In the genomic region with DNA sequence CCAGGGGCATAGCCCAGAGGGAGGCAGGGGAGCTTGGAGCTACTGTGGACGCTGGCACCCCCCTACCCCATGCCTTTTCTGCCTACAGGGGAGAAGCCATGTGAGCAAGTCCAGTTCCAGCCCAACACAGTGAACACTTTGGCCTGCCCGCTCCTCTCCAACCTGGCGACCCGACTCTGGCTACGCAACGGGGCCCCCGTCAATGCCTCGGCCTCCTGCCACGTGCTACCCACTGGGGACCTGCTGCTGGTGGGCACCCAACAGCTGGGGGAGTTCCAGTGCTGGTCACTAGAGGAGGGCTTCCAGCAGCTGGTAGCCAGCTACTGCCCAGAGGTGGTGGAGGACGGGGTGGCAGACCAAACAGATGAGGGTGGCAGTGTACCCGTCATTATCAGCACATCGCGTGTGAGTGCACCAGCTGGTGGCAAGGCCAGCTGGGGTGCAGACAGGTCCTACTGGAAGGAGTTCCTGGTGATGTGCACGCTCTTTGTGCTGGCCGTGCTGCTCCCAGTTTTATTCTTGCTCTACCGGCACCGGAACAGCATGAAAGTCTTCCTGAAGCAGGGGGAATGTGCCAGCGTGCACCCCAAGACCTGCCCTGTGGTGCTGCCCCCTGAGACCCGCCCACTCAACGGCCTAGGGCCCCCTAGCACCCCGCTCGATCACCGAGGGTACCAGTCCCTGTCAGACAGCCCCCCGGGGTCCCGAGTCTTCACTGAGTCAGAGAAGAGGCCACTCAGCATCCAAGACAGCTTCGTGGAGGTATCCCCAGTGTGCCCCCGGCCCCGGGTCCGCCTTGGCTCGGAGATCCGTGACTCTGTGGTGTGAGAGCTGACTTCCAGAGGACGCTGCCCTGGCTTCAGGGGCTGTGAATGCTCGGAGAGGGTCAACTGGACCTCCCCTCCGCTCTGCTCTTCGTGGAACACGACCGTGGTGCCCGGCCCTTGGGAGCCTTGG, we compare ENCODE assay signal across 28 cellular contexts. TPM values are rescaled to one million over a fixed set of nuclear protein-coding genes. Genes with fewer than 3 reads are reported as not detected.
DNase-seq lines count a peak whose midpoint lies in the region; ATAC-seq and TF ChIP-seq lines count a peak whose summit lies in the region.
"Had no signal": no experiment of that assay in that cellular context is flagged by ENCODE, and none has a peak within 500 bp of the region (broad histone marks: within the 10 kb centered on the region; RNA-seq: fewer than 3 reads in every experiment).

No MANE protein-coding gene starts in this region.

- TF ChIP-seq CTCF in activated CD8-positive, alpha-beta T cell treated with anti-CD3 and anti-CD28 coated beads for 36 hours (IDR thresholded peaks at IDR 0.05): no peak
- TF ChIP-seq CTCF in VCaP (conservative IDR thresholded peaks at IDR 0.05) (no peak), transverse colon (IDR thresholded peaks at IDR 0.05) (no peak)

- no peaks in the 10 kb centered on the region for H3K27me3 Mint-ChIP-seq in activated CD8-positive, alpha-beta T cell treated with anti-CD3 and anti-CD28 coated beads for 36 hours
- no peaks in the 10 kb centered on the region for H3K27me3 Mint-ChIP-seq in activated CD8-positive, alpha-beta T cell treated with anti-CD3 and anti-CD28 coated beads, Interleukin-2, amount 10 ng/mL, durations not matched to agents 7 days and 5 days (ENCODE audit: low read depth)
- H3K27me3 Mint-ChIP-seq in memory B cell: no peaks in the 10 kb centered on the region

- TF ChIP-seq EP300 in transverse colon (IDR thresholded peaks at IDR 0.05; ENCODE audit: low read depth): no peak

- H3K4me3 ChIP-seq in transverse colon: no peak overlapping the region
- H3K4me3 ChIP-seq: mucosa of descending colon, right lobe of liver, testis, vagina had no signal

- H3K27ac Mint-ChIP-seq in activated CD8-positive, alpha-beta T cell treated with anti-CD3 and anti-CD28 coated beads for 36 hours: peak overlapping the region; percentile 94
- no peak overlapping the region for H3K27ac Mint-ChIP-seq in activated CD8-positive, alpha-beta T cell treated with anti-CD3 and anti-CD28 coated beads, Interleukin-2, amount 10 ng/mL, durations not matched to agents 7 days and 5 days
- H3K27ac Mint-ChIP-seq in memory B cell: peak overlapping the region; percentile 20
- no peak overlapping the region for H3K27ac Mint-ChIP-seq in stimulated activated effector memory CD8-positive, alpha-beta T cell treated with anti-CD3 and anti-CD28 coated beads, Interleukin-12 subunit alpha, Interleukin-12 subunit beta, amount 100 ng/mL, for 72 hours

- WGBS in transverse colon (ENCODE audit: low coverage in 1 of 2), 2 donors: 86% methylated on average over 32 of the region's 38 CpGs; no CpG with 5 or more reads in 1 of the 2 donors

- H3K9me3 Mint-ChIP-seq in activated CD8-positive, alpha-beta T cell treated with anti-CD3 and anti-CD28 coated beads for 36 hours: no peaks in the 10 kb centered on the region
- H3K9me3 Mint-ChIP-seq in activated CD8-positive, alpha-beta T cell treated with anti-CD3 and anti-CD28 coated beads, Interleukin-2, amount 10 ng/mL, durations not matched to agents 7 days and 5 days (ENCODE audit: insufficient read depth): no peaks in the 10 kb centered on the region
- H3K9me3 Mint-ChIP-seq in memory B cell: no peaks in the 10 kb centered on the region
- no peaks in the 10 kb centered on the region for H3K9me3 Mint-ChIP-seq in stimulated activated effector memory CD8-positive, alpha-beta T cell treated with anti-CD3 and anti-CD28 coated beads, Interleukin-12 subunit alpha, Interleukin-12 subunit beta, amount 100 ng/mL, for 72 hours
- H3K9me3 Mint-ChIP-seq: neural crest cell had no signal

- TF ChIP-seq POLR2A in transverse colon (IDR thresholded peaks at IDR 0.05): no peak
- TF ChIP-seq POLR2A in erythroblast (IDR thresholded peaks at IDR 0.05; ENCODE audit: low read length): no peak

- no peak for ATAC-seq in activated CD8-positive, alpha-beta T cell treated with anti-CD3 and anti-CD28 coated beads for 36 hours
- no peak for ATAC-seq in activated CD8-positive, alpha-beta T cell treated with anti-CD3 and anti-CD28 coated beads, Interleukin-2, amount 10 ng/mL, durations not matched to agents 7 days and 5 days
- ATAC-seq in memory B cell (ENCODE audit: low read depth): no peak
- no peak for ATAC-seq in stimulated activated effector memory CD8-positive, alpha-beta T cell treated with anti-CD3 and anti-CD28 coated beads, Interleukin-12 subunit alpha, Interleukin-12 subunit beta, amount 100 ng/mL, for 72 hours
- ATAC-seq: mucosa of descending colon, right lobe of liver had no signal

- DNase-seq in activated CD8-positive, alpha-beta T cell treated with anti-CD3 and anti-CD28 coated beads for 36 hours: no peak
- no peak for DNase-seq in activated CD8-positive, alpha-beta T cell treated with anti-CD3 and anti-CD28 coated beads, Interleukin-2, amount 10 ng/mL, durations not matched to agents 7 days and 5 days
- no peak for DNase-seq in memory B cell (ENCODE audit: low spot score in 2 of 2)
- no peak for DNase-seq in transverse colon
- no peak for DNase-seq in stimulated activated effector memory CD8-positive, alpha-beta T cell treated with anti-CD3 and anti-CD28 coated beads, Interleukin-12 subunit alpha, Interleukin-12 subunit beta, amount 100 ng/mL, for 72 hours (ENCODE audit: low spot score in 2 of 2)
- no peak for DNase-seq in NCI-H2107 (lab: John Stamatoyannopoulos, UW)
- DNase-seq in erythroblast (lab: John Stamatoyannopoulos, UW): no peak
- DNase-seq: activated CD4-positive, CD25-positive, alpha-beta regulatory T cell treated with anti-CD3 and anti-CD28 coated beads, Interleukin-2, amount 50 U/mL, for 72 hours; activated CD8-positive, alpha-beta memory T cell treated with anti-CD3 and anti-CD28 coated beads for 24 hours; activated T-cell treated with anti-CD3 and anti-CD28 coated beads, Interleukin-2, amount 50 U/mL, for 1 hour; COR-L47; DMS79; GDM1; kidney; NCI-H1092 treated with DMSO at 0.1 percent for 48 hours; NCI-H187 treated with DMSO at 0.1 percent for 48 hours; NCI-H69; stimulated activated naive CD4-positive, alpha-beta T cell treated with Interleukin-2 at 50 U/mL for 16 hours; testis had no signal

- POLR2A ChIA-PET in activated CD8-positive, alpha-beta T cell treated with anti-CD3 and anti-CD28 coated beads for 36 hours (lab: Charles Lee): no interaction called here
- POLR2A ChIA-PET in activated CD8-positive, alpha-beta T cell treated with anti-CD3 and anti-CD28 coated beads, Interleukin-2, amount 10 ng/mL, durations not matched to agents 7 days and 5 days (lab: Charles Lee): interaction anchor here (1.1 kb wide), 1 partner anchor 10 kb away, joined by 3 read pairs; no protein-coding TSS in a partner anchor

- peak overlapping the region; percentile 84 for H3K27ac ChIP-seq in VCaP
- H3K27ac ChIP-seq in transverse colon: peak overlapping the region in 3 of 4 donors; percentile 90 to 97 (median 95)
- H3K27ac ChIP-seq: 22Rv1, right lobe of liver, testis, vagina had no signal

- peaks cover 0 to 53% (median 13%) of the 10 kb centered on the region in 4 donors for H3K36me3 ChIP-seq in transverse colon

- CTCF ChIA-PET in activated CD8-positive, alpha-beta T cell treated with anti-CD3 and anti-CD28 coated beads for 36 hours (lab: Charles Lee): interaction anchor here (0.8 to 0.9 kb wide), 3 partner anchors 13 to 93 kb away, joined by 3 read pairs; no protein-coding TSS in a partner anchor
- CTCF ChIA-PET in activated CD8-positive, alpha-beta T cell treated with anti-CD3 and anti-CD28 coated beads, Interleukin-2, amount 10 ng/mL, durations not matched to agents 7 days and 5 days (lab: Charles Lee): no interaction called here

- H3K4me1 ChIP-seq in transverse colon: peaks cover 23 to 43% (median 36%) of the 10 kb centered on the region in 4 donors

- peaks cover 35% of the 10 kb centered on the region for H3K36me3 Mint-ChIP-seq in activated CD8-positive, alpha-beta T cell treated with anti-CD3 and anti-CD28 coated beads for 36 hours (ENCODE audit: low read depth)
- peaks cover 31% of the 10 kb centered on the region for H3K36me3 Mint-ChIP-seq in activated CD8-positive, alpha-beta T cell treated with anti-CD3 and anti-CD28 coated beads, Interleukin-2, amount 10 ng/mL, durations not matched to agents 7 days and 5 days (ENCODE audit: low read depth)
- peaks cover 22% of the 10 kb centered on the region for H3K36me3 Mint-ChIP-seq in memory B cell
- peaks cover 58% of the 10 kb centered on the region for H3K36me3 Mint-ChIP-seq in stimulated activated effector memory CD8-positive, alpha-beta T cell treated with anti-CD3 and anti-CD28 coated beads, Interleukin-12 subunit alpha, Interleukin-12 subunit beta, amount 100 ng/mL, for 72 hours

- intact Hi-C loops in activated CD8-positive, alpha-beta T cell treated with anti-CD3 and anti-CD28 coated beads for 36 hours (cut with micrococcal nuclease): no loop called here
- intact Hi-C loops in transverse colon (cut with DNase I; ENCODE audit: low total_unique reads): loop anchor here (10.0 kb wide), 1 partner anchor 473 kb away; a partner anchor contains a TSS

- no peaks in the 10 kb centered on the region for H3K9me3 ChIP-seq in transverse colon
- H3K9me3 ChIP-seq: mucosa of descending colon, right lobe of liver, testis, vagina had no signal

- in situ Hi-C loops in transverse colon (cut with MboI; ENCODE audit: low pct_ligation_motif_present in 1 of 4, low pct_unique_long_range_greater_than_20kb in 1 of 4, low sequenced_read_pairs in 3 of 4): no loop called here

- peaks cover 37% of the 10 kb centered on the region for H3K4me1 Mint-ChIP-seq in activated CD8-positive, alpha-beta T cell treated with anti-CD3 and anti-CD28 coated beads for 36 hours (ENCODE audit: low read depth)
- peaks cover 40% of the 10 kb centered on the region for H3K4me1 Mint-ChIP-seq in activated CD8-positive, alpha-beta T cell treated with anti-CD3 and anti-CD28 coated beads, Interleukin-2, amount 10 ng/mL, durations not matched to agents 7 days and 5 days (ENCODE audit: low read depth)
- peaks cover 31% of the 10 kb centered on the region for H3K4me1 Mint-ChIP-seq in memory B cell
- H3K4me1 Mint-ChIP-seq in stimulated activated effector memory CD8-positive, alpha-beta T cell treated with anti-CD3 and anti-CD28 coated beads, Interleukin-12 subunit alpha, Interleukin-12 subunit beta, amount 100 ng/mL, for 72 hours: peaks cover 46% of the 10 kb centered on the region

- no peak overlapping the region for H3K4me3 Mint-ChIP-seq in activated CD8-positive, alpha-beta T cell treated with anti-CD3 and anti-CD28 coated beads for 36 hours
- no peak overlapping the region for H3K4me3 Mint-ChIP-seq in activated CD8-positive, alpha-beta T cell treated with anti-CD3 and anti-CD28 coated beads, Interleukin-2, amount 10 ng/mL, durations not matched to agents 7 days and 5 days
- H3K4me3 Mint-ChIP-seq in memory B cell: no peak overlapping the region
- H3K4me3 Mint-ChIP-seq in stimulated activated effector memory CD8-positive, alpha-beta T cell treated with anti-CD3 and anti-CD28 coated beads, Interleukin-12 subunit alpha, Interleukin-12 subunit beta, amount 100 ng/mL, for 72 hours: no peak overlapping the region
- H3K4me3 Mint-ChIP-seq: neural crest cell had no signal

- no peaks in the 10 kb centered on the region for H3K27me3 ChIP-seq in transverse colon
- H3K27me3 ChIP-seq: right lobe of liver, testis, vagina had no signal

RNA-seq across cellular contexts. Expression of a gene that starts 5.6 kb away (rescaled TPM):
- 100 to 1,000 TPM; 151 to 154 TPM for total RNA-seq in activated CD8-positive, alpha-beta T cell treated with anti-CD3 and anti-CD28 coated beads for 36 hours
- 100 to 1,000 TPM in 1 of 2 experiments, 10 to 100 TPM in 1; 92.4 to 102 TPM for total RNA-seq in activated CD8-positive, alpha-beta T cell treated with anti-CD3 and anti-CD28 coated beads, Interleukin-2, amount 10 ng/mL, durations not matched to agents 7 days and 5 days
- 100 to 1,000 TPM in 3 of 4 donors, 10 to 100 TPM in 1; 38.4 to 156 (median 131) TPM for total RNA-seq in transverse colon

RNA-seq across cellular contexts. Expression of a gene that starts 5.9 kb away (rescaled TPM):
- total RNA-seq in activated CD8-positive, alpha-beta T cell treated with anti-CD3 and anti-CD28 coated beads for 36 hours: 1 to 10 TPM; 5.2 to 6.4 TPM
- total RNA-seq in activated CD8-positive, alpha-beta T cell treated with anti-CD3 and anti-CD28 coated beads, Interleukin-2, amount 10 ng/mL, durations not matched to agents 7 days and 5 days: 10 to 100 TPM; 10.0 to 12.1 TPM
- 10 to 100 TPM in 3 of 4 donors, 1 to 10 TPM in 1; 6.8 to 28.8 (median 21.3) TPM for total RNA-seq in transverse colon

RNA-seq across cellular contexts. Expression of a gene that starts 21.3 kb away (rescaled TPM):
- total RNA-seq in activated CD8-positive, alpha-beta T cell treated with anti-CD3 and anti-CD28 coated beads for 36 hours: 1 to 10 TPM in 1 of 2 experiments, under 1 TPM in 1; 0.20 to 1.1 TPM
- total RNA-seq in activated CD8-positive, alpha-beta T cell treated with anti-CD3 and anti-CD28 coated beads, Interleukin-2, amount 10 ng/mL, durations not matched to agents 7 days and 5 days: 1 to 10 TPM in 1 of 2 experiments, not detected in 1; 1.3 TPM
- total RNA-seq in transverse colon: under 1 TPM in 1 of 4 donors, not detected in 3; 0.27 TPM
- total RNA-seq: H1, M059J, RPMI7951, vagina had no signal

RNA-seq across cellular contexts. Expression of a gene that starts 27.0 kb away (rescaled TPM):
- 1 to 10 TPM; 5.3 to 6.2 TPM for total RNA-seq in activated CD8-positive, alpha-beta T cell treated with anti-CD3 and anti-CD28 coated beads for 36 hours
- total RNA-seq in activated CD8-positive, alpha-beta T cell treated with anti-CD3 and anti-CD28 coated beads, Interleukin-2, amount 10 ng/mL, durations not matched to agents 7 days and 5 days: 10 to 100 TPM in 1 of 2 experiments, 1 to 10 TPM in 1; 8.6 to 11.2 TPM
- total RNA-seq in transverse colon: 100 to 1,000 TPM; 115 to 193 (median 134) TPM

RNA-seq across cellular contexts. Expression of a gene that starts 37.4 kb away (rescaled TPM):
- 10 to 100 TPM; 22.2 to 23.1 TPM for total RNA-seq in activated CD8-positive, alpha-beta T cell treated with anti-CD3 and anti-CD28 coated beads for 36 hours
- 10 to 100 TPM; 29.7 to 29.8 TPM for total RNA-seq in activated CD8-positive, alpha-beta T cell treated with anti-CD3 and anti-CD28 coated beads, Interleukin-2, amount 10 ng/mL, durations not matched to agents 7 days and 5 days
- total RNA-seq in transverse colon: 10 to 100 TPM; 27.7 to 58.3 (median 44.5) TPM

Comparison
In these comparisons a context has a peak if more than half of its experiments do, and no peak if none do; other contexts are left out.
1. H3K27ac Mint-ChIP-seq: peak in activated CD8-positive, alpha-beta T cell treated with anti-CD3 and anti-CD28 coated beads for 36 hours (single experiment) and memory B cell (single experiment); none in activated CD8-positive, alpha-beta T cell treated with anti-CD3 and anti-CD28 coated beads, Interleukin-2, amount 10 ng/mL, durations not matched to agents 7 days and 5 days (single experiment) and stimulated activated effector memory CD8-positive, alpha-beta T cell treated with anti-CD3 and anti-CD28 coated beads, Interleukin-12 subunit alpha, Interleukin-12 subunit beta, amount 100 ng/mL, for 72 hours (single experiment).